1 cellular context compared by ENCODE assay signal in the genomic region with DNA sequence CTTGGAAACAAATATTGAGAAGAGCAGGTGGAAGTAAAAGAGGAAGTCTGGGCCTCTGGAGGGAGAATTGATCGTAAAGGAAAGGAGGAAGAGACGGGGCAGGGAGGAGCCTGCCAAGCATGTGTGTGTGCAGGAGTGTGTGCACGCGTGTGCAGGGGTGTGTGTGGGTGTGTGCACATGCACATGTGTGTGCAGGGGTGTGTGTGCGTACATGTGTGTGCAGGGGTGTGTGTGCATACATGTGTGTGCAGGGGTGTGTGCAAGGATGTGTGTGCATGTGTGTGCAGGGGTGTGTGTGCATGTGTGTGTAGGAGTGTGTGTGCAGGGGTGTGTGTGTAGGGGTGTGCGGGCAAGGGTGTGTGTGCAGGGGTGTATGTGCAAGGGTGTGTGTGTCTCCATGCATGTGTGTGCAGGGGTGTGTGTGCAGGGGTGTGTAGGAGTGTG.
TF ChIP-seq lines count a peak whose summit lies in the region.

No MANE protein-coding gene starts in this region.

TF ChIP-seq in HCT116, 20 proteins besides CTCF, POLR2A, EP300 and RAD21 (continued from another document):
- no peak for TF ChIP-seq YY1 (IDR thresholded peaks at IDR 0.05; ENCODE audit: extremely low read depth, insufficient replicate concordance, low read depth, low read length)
- TF ChIP-seq EZH2phosphoT487 (IDR thresholded peaks at IDR 0.05; ENCODE audit: borderline replicate concordance), result no peak
- no peak for TF ChIP-seq POLR2AphosphoS5 (IDR thresholded peaks at IDR 0.05; ENCODE audit: low read depth, low read length)
- TF ChIP-seq, protein P1, sequence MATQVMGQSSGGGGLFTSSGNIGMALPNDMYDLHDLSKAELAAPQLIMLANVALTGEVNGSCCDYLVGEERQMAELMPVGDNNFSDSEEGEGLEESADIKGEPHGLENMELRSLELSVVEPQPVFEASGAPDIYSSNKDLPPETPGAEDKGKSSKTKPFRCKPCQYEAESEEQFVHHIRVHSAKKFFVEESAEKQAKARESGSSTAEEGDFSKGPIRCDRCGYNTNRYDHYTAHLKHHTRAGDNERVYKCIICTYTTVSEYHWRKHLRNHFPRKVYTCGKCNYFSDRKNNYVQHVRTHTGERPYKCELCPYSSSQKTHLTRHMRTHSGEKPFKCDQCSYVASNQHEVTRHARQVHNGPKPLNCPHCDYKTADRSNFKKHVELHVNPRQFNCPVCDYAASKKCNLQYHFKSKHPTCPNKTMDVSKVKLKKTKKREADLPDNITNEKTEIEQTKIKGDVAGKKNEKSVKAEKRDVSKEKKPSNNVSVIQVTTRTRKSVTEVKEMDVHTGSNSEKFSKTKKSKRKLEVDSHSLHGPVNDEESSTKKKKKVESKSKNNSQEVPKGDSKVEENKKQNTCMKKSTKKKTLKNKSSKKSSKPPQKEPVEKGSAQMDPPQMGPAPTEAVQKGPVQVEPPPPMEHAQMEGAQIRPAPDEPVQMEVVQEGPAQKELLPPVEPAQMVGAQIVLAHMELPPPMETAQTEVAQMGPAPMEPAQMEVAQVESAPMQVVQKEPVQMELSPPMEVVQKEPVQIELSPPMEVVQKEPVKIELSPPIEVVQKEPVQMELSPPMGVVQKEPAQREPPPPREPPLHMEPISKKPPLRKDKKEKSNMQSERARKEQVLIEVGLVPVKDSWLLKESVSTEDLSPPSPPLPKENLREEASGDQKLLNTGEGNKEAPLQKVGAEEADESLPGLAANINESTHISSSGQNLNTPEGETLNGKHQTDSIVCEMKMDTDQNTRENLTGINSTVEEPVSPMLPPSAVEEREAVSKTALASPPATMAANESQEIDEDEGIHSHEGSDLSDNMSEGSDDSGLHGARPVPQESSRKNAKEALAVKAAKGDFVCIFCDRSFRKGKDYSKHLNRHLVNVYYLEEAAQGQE (IDR thresholded peaks at IDR 0.05; ENCODE audit: low read depth), result no peak
- TF ChIP-seq, protein P2, sequence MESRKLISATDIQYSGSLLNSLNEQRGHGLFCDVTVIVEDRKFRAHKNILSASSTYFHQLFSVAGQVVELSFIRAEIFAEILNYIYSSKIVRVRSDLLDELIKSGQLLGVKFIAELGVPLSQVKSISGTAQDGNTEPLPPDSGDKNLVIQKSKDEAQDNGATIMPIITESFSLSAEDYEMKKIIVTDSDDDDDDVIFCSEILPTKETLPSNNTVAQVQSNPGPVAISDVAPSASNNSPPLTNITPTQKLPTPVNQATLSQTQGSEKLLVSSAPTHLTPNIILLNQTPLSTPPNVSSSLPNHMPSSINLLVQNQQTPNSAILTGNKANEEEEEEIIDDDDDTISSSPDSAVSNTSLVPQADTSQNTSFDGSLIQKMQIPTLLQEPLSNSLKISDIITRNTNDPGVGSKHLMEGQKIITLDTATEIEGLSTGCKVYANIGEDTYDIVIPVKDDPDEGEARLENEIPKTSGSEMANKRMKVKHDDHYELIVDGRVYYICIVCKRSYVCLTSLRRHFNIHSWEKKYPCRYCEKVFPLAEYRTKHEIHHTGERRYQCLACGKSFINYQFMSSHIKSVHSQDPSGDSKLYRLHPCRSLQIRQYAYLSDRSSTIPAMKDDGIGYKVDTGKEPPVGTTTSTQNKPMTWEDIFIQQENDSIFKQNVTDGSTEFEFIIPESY (IDR thresholded peaks at IDR 0.05; ENCODE audit: extremely low read depth, insufficient replicate concordance, low read length), result no peak
- no peak for TF ChIP-seq CBX3 (IDR thresholded peaks at IDR 0.05; ENCODE audit: low read depth)
- TF ChIP-seq SIN3A (IDR thresholded peaks at IDR 0.05; ENCODE audit: low read depth), result no peak
TF ChIP-seq in HCT116: peak in this region for 0.
